1 cellular context compared by ENCODE assay signal in the genomic region with DNA sequence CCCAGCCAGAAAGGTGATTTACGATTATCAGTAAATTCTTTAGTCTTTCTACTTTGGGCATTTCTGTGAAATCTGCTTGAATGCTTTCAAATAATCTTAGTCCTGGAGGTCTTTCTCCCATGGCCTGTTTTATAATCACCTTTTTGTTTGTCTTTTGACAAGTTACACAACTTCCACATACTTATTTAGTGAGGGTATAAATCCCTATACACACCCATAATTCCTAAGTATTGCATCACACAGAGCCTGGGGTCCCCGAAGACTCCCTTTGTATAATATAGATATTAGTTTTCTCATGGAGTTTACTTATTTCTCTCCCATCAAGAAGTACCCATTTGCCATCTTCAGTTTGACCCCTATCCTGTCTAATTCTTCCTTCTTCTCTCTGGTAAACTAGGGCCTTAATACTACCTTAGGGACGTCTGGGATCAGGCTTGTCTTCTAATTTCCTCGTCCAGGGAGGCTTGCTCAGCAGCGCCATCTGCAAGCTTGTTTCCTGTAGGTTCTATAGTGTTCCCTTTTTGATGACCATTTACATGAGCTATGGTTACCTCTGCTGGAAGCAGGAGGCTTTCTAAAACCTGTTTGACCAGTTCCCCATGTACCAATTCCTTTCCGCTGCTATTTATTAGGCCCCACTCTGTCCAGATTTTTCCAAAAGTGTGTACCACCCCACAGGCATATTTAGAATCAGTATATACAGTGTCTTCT.
TF ChIP-seq lines count a peak whose summit lies in the region.

No MANE protein-coding gene starts in this region.

TF ChIP-seq in HCT116, 20 proteins besides CTCF, POLR2A, EP300 and RAD21:
- TF ChIP-seq, protein P1, sequence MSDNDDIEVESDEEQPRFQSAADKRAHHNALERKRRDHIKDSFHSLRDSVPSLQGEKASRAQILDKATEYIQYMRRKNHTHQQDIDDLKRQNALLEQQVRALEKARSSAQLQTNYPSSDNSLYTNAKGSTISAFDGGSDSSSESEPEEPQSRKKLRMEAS (IDR thresholded peaks at IDR 0.05) = 0 out of 2 replicates have a peak, but pooled peaks have one; percentile 12
- TF ChIP-seq CBX3 (IDR thresholded peaks at IDR 0.05; ENCODE audit: low read depth) = 0 out of 2 replicates have a peak, but pooled peaks have one; percentile 42
- no peak for TF ChIP-seq YY1 (IDR thresholded peaks at IDR 0.05; ENCODE audit: extremely low read depth, insufficient replicate concordance, low read depth, low read length)
- TF ChIP-seq FOSL1 (IDR thresholded peaks at IDR 0.05; ENCODE audit: low read depth) = no peak
- no peak for TF ChIP-seq JUND (IDR thresholded peaks at IDR 0.05)
- no peak for TF ChIP-seq SIN3A (IDR thresholded peaks at IDR 0.05; ENCODE audit: low read depth)
- TF ChIP-seq, protein P2, sequence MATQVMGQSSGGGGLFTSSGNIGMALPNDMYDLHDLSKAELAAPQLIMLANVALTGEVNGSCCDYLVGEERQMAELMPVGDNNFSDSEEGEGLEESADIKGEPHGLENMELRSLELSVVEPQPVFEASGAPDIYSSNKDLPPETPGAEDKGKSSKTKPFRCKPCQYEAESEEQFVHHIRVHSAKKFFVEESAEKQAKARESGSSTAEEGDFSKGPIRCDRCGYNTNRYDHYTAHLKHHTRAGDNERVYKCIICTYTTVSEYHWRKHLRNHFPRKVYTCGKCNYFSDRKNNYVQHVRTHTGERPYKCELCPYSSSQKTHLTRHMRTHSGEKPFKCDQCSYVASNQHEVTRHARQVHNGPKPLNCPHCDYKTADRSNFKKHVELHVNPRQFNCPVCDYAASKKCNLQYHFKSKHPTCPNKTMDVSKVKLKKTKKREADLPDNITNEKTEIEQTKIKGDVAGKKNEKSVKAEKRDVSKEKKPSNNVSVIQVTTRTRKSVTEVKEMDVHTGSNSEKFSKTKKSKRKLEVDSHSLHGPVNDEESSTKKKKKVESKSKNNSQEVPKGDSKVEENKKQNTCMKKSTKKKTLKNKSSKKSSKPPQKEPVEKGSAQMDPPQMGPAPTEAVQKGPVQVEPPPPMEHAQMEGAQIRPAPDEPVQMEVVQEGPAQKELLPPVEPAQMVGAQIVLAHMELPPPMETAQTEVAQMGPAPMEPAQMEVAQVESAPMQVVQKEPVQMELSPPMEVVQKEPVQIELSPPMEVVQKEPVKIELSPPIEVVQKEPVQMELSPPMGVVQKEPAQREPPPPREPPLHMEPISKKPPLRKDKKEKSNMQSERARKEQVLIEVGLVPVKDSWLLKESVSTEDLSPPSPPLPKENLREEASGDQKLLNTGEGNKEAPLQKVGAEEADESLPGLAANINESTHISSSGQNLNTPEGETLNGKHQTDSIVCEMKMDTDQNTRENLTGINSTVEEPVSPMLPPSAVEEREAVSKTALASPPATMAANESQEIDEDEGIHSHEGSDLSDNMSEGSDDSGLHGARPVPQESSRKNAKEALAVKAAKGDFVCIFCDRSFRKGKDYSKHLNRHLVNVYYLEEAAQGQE (IDR thresholded peaks at IDR 0.05; ENCODE audit: low read depth) = no peak
